In the genomic region with DNA sequence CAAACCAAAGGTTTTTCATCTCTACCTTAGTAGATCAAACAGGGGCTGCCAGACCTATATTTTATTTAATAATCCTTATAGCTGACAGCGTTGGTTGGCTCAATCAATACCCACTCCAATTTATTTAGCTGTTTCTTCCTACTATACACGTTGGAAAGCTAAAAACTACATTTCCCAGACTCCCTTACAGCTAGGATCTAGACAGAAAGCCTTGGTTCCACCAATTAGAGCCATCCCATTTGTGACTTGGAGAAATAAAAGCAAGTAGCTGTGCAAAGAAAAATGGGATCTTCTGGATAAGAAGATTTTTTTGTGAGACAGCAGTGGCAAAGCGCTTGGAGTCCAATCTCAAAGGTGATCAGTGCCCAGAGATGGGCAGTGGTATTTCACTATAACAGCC, we compare ENCODE assay signal across 23 cellular contexts.
"Had no signal": no experiment of that assay in that cellular context is flagged by ENCODE, and none has a peak within 500 bp of the region (broad histone marks: within the 10 kb centered on the region; RNA-seq: fewer than 3 reads in every experiment).

No MANE protein-coding gene starts in this region.

- H3K4me2 ChIP-seq: hepatocyte had no signal

- H3K36me3 Mint-ChIP-seq: naive thymus-derived CD4-positive, alpha-beta T cell; natural killer cell had no signal

- DNase-seq: dermis blood vessel endothelial cell; dorsolateral prefrontal cortex; effector CD4-positive, alpha-beta T cell; effector memory CD4-positive, alpha-beta T cell; foreskin keratinocyte; heart left ventricle; hypothalamus; left cardiac atrium; left lung; left ventricle myocardium superior; lower lobe of right lung; mesenchymal stem cell; midbrain; naive thymus-derived CD4-positive, alpha-beta T cell; natural killer cell had no signal

- H3K4me3 Mint-ChIP-seq: naive thymus-derived CD4-positive, alpha-beta T cell; natural killer cell had no signal

- H3K9me3 ChIP-seq: esophagus muscularis mucosa, gastroesophageal sphincter, heart left ventricle, left lung, lower lobe of right lung had no signal

- H3K4me1 ChIP-seq: foreskin keratinocyte, heart left ventricle, left lung, lower lobe of right lung had no signal

- ATAC-seq: foreskin keratinocyte; gastroesophageal sphincter; heart left ventricle; left cardiac atrium; left lung; left ventricle myocardium superior; lower lobe of right lung; naive thymus-derived CD4-positive, alpha-beta T cell; natural killer cell had no signal

- FAIRE-seq: endothelial cell of umbilical vein, frontal cortex, islet of Langerhans, keratinocyte had no signal

- H2AFZ ChIP-seq: hepatocyte had no signal

- H3K27ac Mint-ChIP-seq: naive thymus-derived CD4-positive, alpha-beta T cell; natural killer cell had no signal

- H3K27ac ChIP-seq: coronary artery, dorsolateral prefrontal cortex, esophagus muscularis mucosa, foreskin keratinocyte, gastroesophageal sphincter, heart left ventricle, hepatocyte, left lung, lower lobe of right lung had no signal

- H3K4me1 Mint-ChIP-seq: naive thymus-derived CD4-positive, alpha-beta T cell; natural killer cell had no signal

- H3K79me2 ChIP-seq: hepatocyte had no signal

- H3K36me3 ChIP-seq: esophagus muscularis mucosa, gastroesophageal sphincter, heart left ventricle, left lung, lower lobe of right lung had no signal

- H3K27me3 ChIP-seq: dorsolateral prefrontal cortex, esophagus muscularis mucosa, gastroesophageal sphincter, heart left ventricle, hepatocyte, left lung had no signal

- H3K4me3 ChIP-seq: coronary artery, dorsolateral prefrontal cortex, esophagus muscularis mucosa, gastroesophageal sphincter, heart left ventricle, hepatocyte, left lung, lower lobe of right lung had no signal
